9 cellular contexts compared by ENCODE assay signal in the genomic region with DNA sequence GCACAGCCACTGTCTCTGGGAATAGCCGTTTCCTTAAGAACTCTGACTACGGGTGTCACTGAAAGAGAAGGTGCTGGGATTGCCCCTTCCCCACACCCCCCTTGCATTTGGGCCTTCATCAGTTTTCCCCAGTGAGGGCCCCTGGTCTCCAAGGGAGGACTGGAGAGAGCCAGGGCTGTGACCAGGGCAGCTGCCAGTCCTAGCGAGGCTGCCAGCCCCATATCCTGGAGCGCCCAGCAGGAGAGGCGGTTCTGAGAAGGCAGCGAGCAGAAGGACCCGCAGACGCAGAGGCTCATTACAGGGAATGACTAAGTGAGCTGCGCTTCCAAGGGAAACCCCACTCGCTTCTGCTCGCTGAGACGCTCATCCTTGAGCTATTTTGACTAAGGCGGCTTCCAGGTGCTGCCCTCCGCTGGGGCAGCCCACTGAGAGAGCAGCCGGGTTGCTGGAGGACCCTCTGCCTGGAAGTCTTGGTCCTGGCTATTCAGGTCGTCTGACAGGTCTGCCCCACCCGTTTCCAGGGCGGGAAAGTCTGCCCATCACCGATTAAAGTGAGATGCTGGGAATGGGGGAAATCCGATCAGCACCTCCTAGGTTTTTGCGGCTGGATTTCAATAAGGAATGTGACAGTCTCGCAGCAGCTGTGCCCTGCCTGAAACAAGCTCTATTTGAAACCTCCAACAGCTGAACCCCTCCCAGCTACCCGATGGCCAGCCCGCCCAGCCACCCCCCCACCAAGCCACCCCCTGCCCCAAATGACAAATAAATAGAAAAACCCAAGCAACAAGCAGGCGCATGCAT. TPM values are rescaled to one million over a fixed set of nuclear protein-coding genes. Genes with fewer than 3 reads are reported as not detected.
DNase-seq lines count a peak whose midpoint lies in the region; ATAC-seq and TF ChIP-seq lines count a peak whose summit lies in the region.
"Had no signal": no experiment of that assay in that cellular context is flagged by ENCODE, and none has a peak within 500 bp of the region (broad histone marks: within the 10 kb centered on the region; RNA-seq: fewer than 3 reads in every experiment).

No MANE protein-coding gene starts in this region.

- peaks cover 89% of the 10 kb centered on the region for H3K4me1 ChIP-seq in OCI-LY3 (ENCODE audit: low read length)
- peaks cover 35% of the 10 kb centered on the region for H3K4me1 ChIP-seq in smooth muscle cell (ENCODE audit: low read depth)

- ATAC-seq in HG03045 (IDR thresholded peaks at IDR 0.05; ENCODE audit: unreplicated experiment) = no peak
- ATAC-seq in effector memory CD8-positive, alpha-beta T cell (replicated peaks) = no peak

- no peaks in the 10 kb centered on the region for H3K9me3 ChIP-seq in OCI-LY3 (ENCODE audit: insufficient read depth, low read length)
- no peaks in the 10 kb centered on the region for H3K9me3 ChIP-seq in smooth muscle cell (replicated peaks; ENCODE audit: low read depth)

- H3K36me3 ChIP-seq in OCI-LY3 (replicated peaks; ENCODE audit: low read depth, low read length) (no peaks in the 10 kb centered on the region), smooth muscle cell (ENCODE audit: low read depth) (no peaks in the 10 kb centered on the region)

- no peaks in the 10 kb centered on the region for H4K20me1 ChIP-seq in OCI-LY3 (ENCODE audit: insufficient read depth, low read length)
- H4K20me1 ChIP-seq in smooth muscle cell (ENCODE audit: low read depth) = no peaks in the 10 kb centered on the region

- H3K27ac Mint-ChIP-seq in effector memory CD8-positive, alpha-beta T cell = no peak overlapping the region

- TF ChIP-seq CTCF in OCI-LY3 (IDR thresholded peaks at IDR 0.05; ENCODE audit: low read depth, low read length) (peak; percentile 32), foreskin fibroblast (IDR thresholded peaks at IDR 0.05; ENCODE audit: low read depth, low read length) (no peak), smooth muscle cell (IDR thresholded peaks at IDR 0.05; ENCODE audit: borderline replicate concordance, insufficient read depth, poor library complexity, severe bottlenecking) (no peak)

- WGBS in smooth muscle cell (ENCODE audit: low lambda C conversion rate) = 36% methylated on average over 25 of the region's 25 CpGs

- peaks cover 13 to 24% of the 10 kb centered on the region in 2 donors for H3K4me1 Mint-ChIP-seq in effector memory CD8-positive, alpha-beta T cell (ENCODE audit: low read depth in 2 of 2)

- H2AFZ ChIP-seq in OCI-LY3 (ENCODE audit: low read depth, low read length) (no peak overlapping the region; the same call in 1 of the 2 replicates), smooth muscle cell (ENCODE audit: low read depth) (no peak overlapping the region)

- H3K36me3 Mint-ChIP-seq in effector memory CD8-positive, alpha-beta T cell (ENCODE audit: insufficient read depth) = peaks cover 3% of the 10 kb centered on the region

- no peaks in the 10 kb centered on the region for H3K9me3 Mint-ChIP-seq in effector memory CD8-positive, alpha-beta T cell

- H3K27ac ChIP-seq in OCI-LY3 (ENCODE audit: low read length) (peak overlapping the region; percentile 95), smooth muscle cell (ENCODE audit: low read depth) (peak overlapping the region; percentile 74)
- H3K27ac ChIP-seq: skin epidermis had no signal

- H3K4me3 ChIP-seq in OCI-LY3 (ENCODE audit: low read length) = peak overlapping the region; percentile 83
- H3K4me3 ChIP-seq in foreskin fibroblast (ENCODE audit: low read depth in 1 of 2, low read length in 2 of 2) = no peak overlapping the region
- no peak overlapping the region for H3K4me3 ChIP-seq in smooth muscle cell

- H3K9ac ChIP-seq in OCI-LY3 (ENCODE audit: low read length) (peak overlapping the region; percentile 66), smooth muscle cell (ENCODE audit: low read depth) (no peak overlapping the region)

- H3K79me2 ChIP-seq in OCI-LY3 (ENCODE audit: low read length) (0 out of 2 replicates have a peak, but pooled peaks cover 7% of the 10 kb centered on the region), smooth muscle cell (ENCODE audit: low read depth) (no peaks in the 10 kb centered on the region)

- peaks cover 76 to 98% of the 10 kb centered on the region in 2 donors for H3K27me3 Mint-ChIP-seq in effector memory CD8-positive, alpha-beta T cell

- peak overlapping the region; percentile 95 for H3K4me2 ChIP-seq in OCI-LY3 (ENCODE audit: low read length)
- H3K4me2 ChIP-seq in smooth muscle cell = peak overlapping the region; percentile 70

- no peaks in the 10 kb centered on the region; the same call in 1 of the 2 replicates for H3K27me3 ChIP-seq in OCI-LY3 (ENCODE audit: low read depth, low read length)
- H3K27me3 ChIP-seq in smooth muscle cell (ENCODE audit: low read depth) = peaks cover 16% of the 10 kb centered on the region

- peaks cover 6% of the 10 kb centered on the region for H3F3A ChIP-seq in smooth muscle cell (ENCODE audit: low read depth)

- no peak overlapping the region for H3K4me3 Mint-ChIP-seq in effector memory CD8-positive, alpha-beta T cell

- DNase-seq in NCI-H82 (lab: John Stamatoyannopoulos, UW) (peak; percentile 48), NCI-H82 treated with DMSO at 0.1 percent for 48 hours (lab: John Stamatoyannopoulos, UW; ENCODE audit: unreplicated experiment) (no peak), foreskin fibroblast (peak; percentile 57 to 72), smooth muscle cell (lab: John Stamatoyannopoulos, UW; ENCODE audit: unreplicated experiment) (peak; percentile 32), SHP77 treated with DMSO at 0.1 percent for 48 hours (lab: John Stamatoyannopoulos, UW) (no peak)
- DNase-seq in effector memory CD8-positive, alpha-beta T cell = no peak

RNA-seq across cellular contexts. Expression of a gene that starts 2.9 kb away (rescaled TPM):
- total RNA-seq in smooth muscle cell = 0.04 and 0.18 TPM in 2 replicates
- polyA plus RNA-seq in smooth muscle cell = 0.14 and 0.77 TPM in 2 replicates

Comparison
In these comparisons a context has a peak if more than half of its experiments do, and no peak if none do; other contexts are left out.
1. DNase-seq: peak in NCI-H82 (single experiment), foreskin fibroblast (2 of 2) and smooth muscle cell (single experiment); none in NCI-H82 treated with DMSO at 0.1 percent for 48 hours (single experiment), SHP77 treated with DMSO at 0.1 percent for 48 hours (single experiment) and effector memory CD8-positive, alpha-beta T cell (0 of 3).